Comparison of ENCODE assay signal across 8 cellular contexts in the genomic region with DNA sequence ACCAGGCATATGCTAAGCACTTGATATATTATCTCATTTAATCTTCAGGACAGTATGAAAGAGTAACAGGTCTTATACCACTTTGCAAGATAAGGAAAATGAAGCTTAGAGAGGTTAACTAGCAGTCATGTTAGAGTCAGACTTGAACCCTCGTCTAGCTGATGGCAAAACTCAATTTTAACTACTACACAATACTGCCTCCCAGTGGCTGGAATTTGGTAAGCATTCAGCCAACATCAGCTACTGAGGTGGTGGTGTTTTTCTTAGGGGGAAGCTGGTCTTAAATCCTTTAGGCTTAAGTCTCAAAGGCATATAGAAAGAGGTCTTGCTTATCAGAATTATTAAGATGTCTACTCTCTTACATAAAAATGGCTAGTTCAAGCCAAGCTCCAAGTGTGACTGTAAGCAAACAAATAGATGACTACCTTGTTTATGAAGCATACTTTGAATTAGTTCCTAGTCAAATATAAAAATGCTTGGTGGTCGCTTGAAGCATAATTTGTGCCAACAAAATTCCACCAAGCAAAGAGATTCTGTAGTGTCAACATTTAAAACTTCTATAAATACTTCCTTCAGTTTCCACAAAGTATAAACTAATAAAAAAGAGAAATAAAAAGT.
DNase-seq lines count a peak whose midpoint lies in the region; ATAC-seq and TF ChIP-seq lines count a peak whose summit lies in the region.

No MANE protein-coding gene starts in this region.

- peak; percentile 59 for DNase-seq in ELR (ENCODE audit: low read depth)
- DNase-seq in Karpas-422: peak; percentile 76
- peak; percentile 37 for DNase-seq in amniotic epithelial cell (ENCODE audit: low read depth)
- peak; percentile 67 for DNase-seq in iPS DF 6.9 (ENCODE audit: low read depth, low spot score)
- no peak for DNase-seq in upper lobe of right lung
- no peak for DNase-seq in NCI-H2107 (lab: John Stamatoyannopoulos, UW)
- DNase-seq in T-helper 17 cell: no peak

- no peaks in the 10 kb centered on the region for H4K20me1 ChIP-seq in Karpas-422 (ENCODE audit: insufficient read depth, low read depth, low read length)

- H3K79me2 ChIP-seq in Karpas-422 (ENCODE audit: low read length): no peaks in the 10 kb centered on the region

- H3K36me3 Mint-ChIP-seq in T-helper 17 cell (ENCODE audit: low read depth): no peaks in the 10 kb centered on the region

- no peaks in the 10 kb centered on the region for H3K27me3 Mint-ChIP-seq in T-helper 17 cell

- TF ChIP-seq CTCF in upper lobe of right lung (IDR thresholded peaks at IDR 0.05): peak; percentile 65

- H3K9ac ChIP-seq in Karpas-422 (ENCODE audit: low read length): no peak overlapping the region

- H3K4me1 ChIP-seq in Karpas-422 (ENCODE audit: low read length) (no peaks in the 10 kb centered on the region), iPS DF 6.9 (ENCODE audit: control insufficient read depth, insufficient read depth, low read length) (no peaks in the 10 kb centered on the region), upper lobe of right lung (no peaks in the 10 kb centered on the region)

- WGBS in iPS DF 6.9 (ENCODE audit: insufficient coverage, insufficient read length): no CpG with 5 or more reads among the region's 2 CpGs

- H3K4me2 ChIP-seq in Karpas-422 (ENCODE audit: low read depth, low read length, poor library complexity, severe bottlenecking): no peak overlapping the region

- H3K9me2 ChIP-seq in Karpas-422 (replicated peaks; ENCODE audit: insufficient read depth, low read length): no peaks in the 10 kb centered on the region

- no peaks in the 10 kb centered on the region for H3K4me1 Mint-ChIP-seq in T-helper 17 cell

- intact Hi-C loops in upper lobe of right lung (cut with DNase I): no loop called here

- peak; percentile 84 for ATAC-seq in GM21529 (IDR thresholded peaks at IDR 0.05; ENCODE audit: unreplicated experiment)
- peak; percentile 58 for ATAC-seq in upper lobe of right lung
- ATAC-seq in T-helper 17 cell: no peak

- H3K27ac Mint-ChIP-seq in T-helper 17 cell: no peak overlapping the region

- H3K4me3 ChIP-seq in Karpas-422 (ENCODE audit: low read length) (no peak overlapping the region), iPS DF 6.9 (ENCODE audit: low read length) (no peak overlapping the region), upper lobe of right lung (no peak overlapping the region)

- H2AFZ ChIP-seq in Karpas-422 (ENCODE audit: low read length): no peak overlapping the region

- H3K4me3 Mint-ChIP-seq in T-helper 17 cell: no peak overlapping the region

- H3K27ac ChIP-seq in Karpas-422 (ENCODE audit: low read length): no peak overlapping the region
- no peak overlapping the region for H3K27ac ChIP-seq in iPS DF 6.9 (ENCODE audit: low read length)
- no peak overlapping the region for H3K27ac ChIP-seq in upper lobe of right lung

- no peaks in the 10 kb centered on the region for H3K9me3 ChIP-seq in Karpas-422 (ENCODE audit: low read length)
- H3K9me3 ChIP-seq in iPS DF 6.9 (ENCODE audit: control insufficient read depth, insufficient read depth, low read length): no peaks in the 10 kb centered on the region
- H3K9me3 ChIP-seq in upper lobe of right lung: no peaks in the 10 kb centered on the region
- no peaks in the 10 kb centered on the region for H3K9me3 ChIP-seq in T-helper 17 cell (ENCODE audit: control insufficient read depth, low read length, poor library complexity, severe bottlenecking)

- no peaks in the 10 kb centered on the region for H3K36me3 ChIP-seq in Karpas-422 (ENCODE audit: insufficient read depth, low read length)
- H3K36me3 ChIP-seq in iPS DF 6.9 (ENCODE audit: control insufficient read depth, insufficient read depth, low read length): no peaks in the 10 kb centered on the region
- no peaks in the 10 kb centered on the region for H3K36me3 ChIP-seq in upper lobe of right lung

- H3K27me3 ChIP-seq in Karpas-422 (ENCODE audit: low read length) (no peaks in the 10 kb centered on the region), iPS DF 6.9 (ENCODE audit: control insufficient read depth, insufficient read depth, low read length) (no peaks in the 10 kb centered on the region), upper lobe of right lung (no peaks in the 10 kb centered on the region)

Comparison
In these comparisons a context has a peak if more than half of its experiments do, and no peak if none do; other contexts are left out.
1. DNase-seq: peak in ELR (single experiment), Karpas-422 (single experiment), amniotic epithelial cell (single experiment) and iPS DF 6.9 (single experiment); none in upper lobe of right lung (single experiment), NCI-H2107 (single experiment) and T-helper 17 cell (0 of 3).